In genomic region chr4:110586137-110586850, GRCh38 we compare ENCODE assay signal across 8 cellular contexts. TPM values are rescaled to one million over a fixed set of nuclear protein-coding genes. Genes with fewer than 3 reads are reported as not detected.
DNase-seq lines count a peak whose midpoint lies in the region; ATAC-seq, FAIRE-seq and TF ChIP-seq lines count a peak whose summit lies in the region.

No MANE protein-coding gene starts in this region.

- dilution Hi-C loops in keratinocyte (cut with MboI; ENCODE audit: extremely low pct_ligation_motif_present, low sequenced_read_pairs), result no loop called here

- H3K9me3 ChIP-seq in ascending aorta (no peaks in the 10 kb centered on the region), keratinocyte (ENCODE audit: control insufficient read depth, low read depth, low read length) (no peaks in the 10 kb centered on the region), suprapubic skin (no peaks in the 10 kb centered on the region)

- no peak overlapping the region for H3K27ac ChIP-seq in ascending aorta
- H3K27ac ChIP-seq in keratinocyte (ENCODE audit: control insufficient read depth, insufficient read depth, low read length), result no peak overlapping the region
- H3K27ac ChIP-seq in suprapubic skin, result no peak overlapping the region

- in situ Hi-C loops in Caki2 (cut with HindIII; ENCODE audit: low pct_unique_long_range_greater_than_20kb, low sequenced_read_pairs), result no loop called here
- in situ Hi-C loops in KBM-7 (cut with MboI; ENCODE audit: low pct_unique_long_range_greater_than_20kb, low sequenced_read_pairs), result no loop called here

- TF ChIP-seq POLR2A in suprapubic skin (IDR thresholded peaks at IDR 0.05), result no peak

- intact Hi-C loops in ascending aorta (cut with DNase I), result no loop called here

- no peak for FAIRE-seq in keratinocyte (lab: Jason Lieb, UNC)

- TF ChIP-seq CTCF in ascending aorta (IDR thresholded peaks at IDR 0.05) (peak in 2 of 3 experiments; percentile 20 to 34), keratinocyte (optimal IDR thresholded peaks at IDR 0.05 in 1 of 3, IDR thresholded peaks at IDR 0.05 in 1 of 3, conservative IDR thresholded peaks at IDR 0.05 in 1 of 3; ENCODE audit: extremely low read depth in 1 of 3, insufficient read depth in 2 of 3, low read length in 3 of 3) (peak in 2 of 3 experiments; percentile 38 to 52), suprapubic skin (IDR thresholded peaks at IDR 0.05) (no peak)

- H3K27me3 ChIP-seq in ascending aorta, result no peaks in the 10 kb centered on the region
- no peaks in the 10 kb centered on the region for H3K27me3 ChIP-seq in keratinocyte (ENCODE audit: control insufficient read depth, extremely low read depth, insufficient read depth, low read length)
- no peaks in the 10 kb centered on the region for H3K27me3 ChIP-seq in suprapubic skin

- DNase-seq in Caki2 (ENCODE audit: low read depth) (peak; percentile 43), KBM-7 (peak; percentile 18), ascending aorta (ENCODE audit: low spot score in 2 of 2) (no peak), keratinocyte (ENCODE audit: low read depth, low spot score) (no peak), CD1c-positive myeloid dendritic cell (ENCODE audit: extremely low spot score) (no peak), suprapubic skin (ENCODE audit: low spot score in 2 of 2) (no peak)
- DNase-seq in stimulated activated naive CD4-positive, alpha-beta T cell treated with Interleukin-2 at 50 U/mL for 16 hours (lab: John Stamatoyannopoulos, UW), result no peak

- 15% methylated on average over 6 of the region's 6 CpGs for WGBS in suprapubic skin

- H3K4me3 ChIP-seq in ascending aorta (no peak overlapping the region), keratinocyte (ENCODE audit: control insufficient read depth in 2 of 3, extremely low read depth in 1 of 3, insufficient read depth in 2 of 3, low read depth in 1 of 3, low read length in 3 of 3) (no peak overlapping the region), suprapubic skin (no peak overlapping the region)

- H3K4me2 ChIP-seq in keratinocyte (ENCODE audit: control insufficient read depth, extremely low read depth, insufficient read depth, low read depth, low read length), result no peak overlapping the region

- H3K9me1 ChIP-seq in keratinocyte (ENCODE audit: control insufficient read depth, extremely low read depth, insufficient read depth, low read length), result no peaks in the 10 kb centered on the region

- H3K79me2 ChIP-seq in keratinocyte (ENCODE audit: control insufficient read depth, insufficient read depth, low read length), result no peaks in the 10 kb centered on the region

- H4K20me1 ChIP-seq in keratinocyte (ENCODE audit: control insufficient read depth, extremely low read depth, insufficient read depth, low read length), result no peaks in the 10 kb centered on the region

- TF ChIP-seq EP300 in suprapubic skin (IDR thresholded peaks at IDR 0.05), result no peak

- H3K36me3 ChIP-seq in ascending aorta (no peaks in the 10 kb centered on the region), keratinocyte (ENCODE audit: control insufficient read depth in 2 of 2, extremely low read depth in 1 of 2, insufficient read depth in 2 of 2, low read length in 2 of 2) (no peaks in the 10 kb centered on the region), suprapubic skin (no peaks in the 10 kb centered on the region)

- H3K4me1 ChIP-seq in ascending aorta (no peaks in the 10 kb centered on the region), keratinocyte (ENCODE audit: control insufficient read depth, extremely low read depth, insufficient read depth, low read length) (no peaks in the 10 kb centered on the region), suprapubic skin (peaks cover 3% of the 10 kb centered on the region)

- no peak overlapping the region for H3K9ac ChIP-seq in keratinocyte (ENCODE audit: control insufficient read depth, extremely low read depth, insufficient read depth, low read length)

- no peak for ATAC-seq in GM19023 (IDR thresholded peaks at IDR 0.05; ENCODE audit: unreplicated experiment)

- peak overlapping the region; percentile 56 for H2AFZ ChIP-seq in keratinocyte (ENCODE audit: control insufficient read depth, low read length)

RNA-seq across cellular contexts. Expression of gene PITX2, which starts 36.6 kb away (rescaled TPM):
- total RNA-seq in Caki2 (2014; rRNA removed; shearing (Covaris generic); ENCODE audit: low replicate concordance), result 0.14 TPM in 1 of 2 replicates, not detected in the other
- total RNA-seq in ascending aorta, result not detected
- polyA plus RNA-seq in keratinocyte, result not detected in 3 replicates
- not detected for polyA plus RNA-seq in keratinocyte (2011; ENCODE audit: low read depth)
- not detected in 2 replicates for polyA plus RNA-seq in keratinocyte (2011; cell fraction: cytosol; rRNA removed)
- not detected in 2 replicates for polyA plus RNA-seq in keratinocyte (2011; cell fraction: nucleus; rRNA removed)
- polyA plus RNA-seq in keratinocyte (2012; ENCODE audit: low replicate concordance), result not detected in 2 replicates
- polyA minus RNA-seq in keratinocyte, result not detected in 3 replicates
- polyA minus RNA-seq in keratinocyte (2011; cell fraction: cytosol; rRNA and poly(A)+ RNA removed), result not detected
- not detected in 2 replicates for polyA minus RNA-seq in keratinocyte (2011; cell fraction: nucleus; rRNA and poly(A)+ RNA removed)
- 1 to 10 TPM in 3 of 4 donors, under 1 TPM in 1; 0.48 to 8.3 (median 4.1) TPM for total RNA-seq in suprapubic skin

Comparison
In these comparisons a context has a peak if more than half of its experiments do, and no peak if none do; other contexts are left out.
1. DNase-seq: peak in Caki2 (single experiment) and KBM-7 (single experiment); none in ascending aorta (0 of 2), keratinocyte (single experiment), CD1c-positive myeloid dendritic cell (single experiment), suprapubic skin (0 of 2) and stimulated activated naive CD4-positive, alpha-beta T cell treated with Interleukin-2 at 50 U/mL for 16 hours (single experiment).
2. CTCF ChIP-seq: peak in ascending aorta (2 of 3) and keratinocyte (2 of 3); none in suprapubic skin (0 of 2).